Comparison of ENCODE assay signal across 18 cellular contexts in the genomic region with DNA sequence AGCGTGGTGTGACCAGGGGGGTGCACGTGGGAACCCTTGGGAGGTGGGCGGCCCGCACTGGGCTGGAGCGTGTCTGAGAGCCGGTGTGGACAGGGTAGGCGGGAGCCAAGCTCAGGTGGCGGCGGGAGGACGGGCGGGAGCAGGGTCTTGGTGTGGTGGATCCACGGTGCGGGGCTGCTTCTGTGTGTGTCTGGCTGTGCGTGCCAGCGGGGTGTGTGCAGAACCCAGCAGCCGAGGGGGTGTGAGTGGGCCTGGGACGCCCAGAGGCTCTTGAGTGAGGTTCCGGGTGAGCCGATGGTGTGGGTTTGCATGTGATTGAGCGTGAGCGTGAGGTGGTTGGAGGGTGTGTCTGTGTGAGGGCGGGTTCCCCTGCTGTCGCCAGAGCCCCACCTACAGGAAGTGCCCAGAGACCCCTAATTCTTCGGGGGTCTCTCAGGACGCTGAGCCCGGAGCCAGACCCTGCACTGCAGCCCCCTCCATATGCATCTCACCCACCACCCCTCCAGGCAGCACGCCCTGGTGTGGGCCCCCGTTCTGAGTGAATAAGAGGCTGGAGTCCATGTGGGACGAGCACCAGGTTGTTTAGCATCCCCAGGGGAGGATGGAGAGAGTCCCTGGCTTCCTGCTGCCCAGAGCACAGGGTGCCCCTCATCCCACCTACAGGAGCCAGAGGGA.
A peak's percentile ranks its signal among the peaks of the same experiment; 100 is the strongest.
DNase-seq lines count a peak whose midpoint lies in the region; ATAC-seq and TF ChIP-seq lines count a peak whose summit lies in the region.
"Had no signal": no experiment of that assay in that cellular context is flagged by ENCODE, and none has a peak within 500 bp of the region (broad histone marks: within the 10 kb centered on the region; RNA-seq: fewer than 3 reads in every experiment).

No MANE protein-coding gene starts in this region.

- H3K36me3 Mint-ChIP-seq in brain (peaks cover 21% of the 10 kb centered on the region), natural killer cell (no peaks in the 10 kb centered on the region)
- H3K36me3 Mint-ChIP-seq: WTC11 had no signal

- H3K4me3 Mint-ChIP-seq in brain, result no peak overlapping the region
- peak overlapping the region; percentile 25 for H3K4me3 Mint-ChIP-seq in natural killer cell
- H3K4me3 Mint-ChIP-seq: activated T-cell treated with anti-CD3 and anti-CD28 coated beads, Interleukin-2, amount 50 U/mL, for 72 hours; nephron; WTC11 had no signal

- H3K4me1 Mint-ChIP-seq in brain, result peaks cover 5% of the 10 kb centered on the region
- H3K4me1 Mint-ChIP-seq in natural killer cell, result peaks cover 7 to 18% of the 10 kb centered on the region in 2 donors
- H3K4me1 Mint-ChIP-seq: nephron had no signal

- intact Hi-C loops in natural killer cell (cut with micrococcal nuclease), result no loop called here

- H3K9me3 Mint-ChIP-seq in brain (no peaks in the 10 kb centered on the region), natural killer cell (no peaks in the 10 kb centered on the region)
- H3K9me3 Mint-ChIP-seq: activated T-cell treated with anti-CD3 and anti-CD28 coated beads, Interleukin-2, amount 50 U/mL, for 72 hours; nephron; WTC11 had no signal

- DNase-seq in DMS 273 (lab: John Stamatoyannopoulos, UW; ENCODE audit: unreplicated experiment), result peak; percentile 37
- DNase-seq in DMS 273 treated with DMSO at 0.1 percent for 48 hours (lab: John Stamatoyannopoulos, UW), result no peak
- peak; percentile 37 for DNase-seq in DMS153 treated with DMSO at 0.1 percent for 48 hours (lab: John Stamatoyannopoulos, UW; ENCODE audit: unreplicated experiment)
- no peak for DNase-seq in natural killer cell
- no peak for DNase-seq in NCI-H1105 (lab: John Stamatoyannopoulos, UW)
- no peak for DNase-seq in foreskin fibroblast
- DNase-seq: activated T-cell treated with anti-CD3 and anti-CD28 coated beads, Interleukin-2, amount 50 U/mL, for 72 hours; glutamatergic neuron; GOT3; NCI-H2029; NCI-H524 treated with DMSO at 0.1 percent for 48 hours; SJCRH30 had no signal

- H3K4me3 ChIP-seq in foreskin fibroblast (ENCODE audit: low read depth in 1 of 2, low read length in 2 of 2), result no peak overlapping the region
- H3K4me3 ChIP-seq: esophagus muscularis mucosa, SJCRH30, thoracic aorta had no signal

- peak overlapping the region in 4 of 5 experiments; percentile 24 to 77 (median 53) for H3K27ac Mint-ChIP-seq in brain
- H3K27ac Mint-ChIP-seq in natural killer cell, result peak overlapping the region in 1 of 2 donors; percentile 48
- H3K27ac Mint-ChIP-seq: activated T-cell treated with anti-CD3 and anti-CD28 coated beads, Interleukin-2, amount 50 U/mL, for 72 hours; nephron; WTC11 had no signal

- TF ChIP-seq CTCF in brain (conservative IDR thresholded peaks at IDR 0.05), result no peak
- TF ChIP-seq CTCF in natural killer cell (IDR thresholded peaks at IDR 0.05), result no peak
- no peak for TF ChIP-seq CTCF in foreskin fibroblast (IDR thresholded peaks at IDR 0.05; ENCODE audit: low read depth, low read length)

- ATAC-seq in natural killer cell (peak; percentile 60 to 82 (median 79)), HG03095 (IDR thresholded peaks at IDR 0.05; ENCODE audit: unreplicated experiment) (no peak)
- ATAC-seq: WTC11 had no signal

- peaks cover 2% of the 10 kb centered on the region for H3K27me3 Mint-ChIP-seq in brain
- no peaks in the 10 kb centered on the region for H3K27me3 Mint-ChIP-seq in natural killer cell (ENCODE audit: low read depth in 2 of 2)

Comparison
In these comparisons a context has a peak if more than half of its experiments do, and no peak if none do; other contexts are left out.
1. DNase-seq: peak in DMS 273 (single experiment) and DMS153 treated with DMSO at 0.1 percent for 48 hours (single experiment); none in DMS 273 treated with DMSO at 0.1 percent for 48 hours (single experiment), natural killer cell (single experiment), NCI-H1105 (single experiment) and foreskin fibroblast (0 of 2).